In genomic region chr3:165256554-165256953, GRCh38 we compare ENCODE assay signal across 21 cellular contexts.
A peak's percentile ranks its signal among the peaks of the same experiment; 100 is the strongest.
DNase-seq lines count a peak whose midpoint lies in the region; ATAC-seq, FAIRE-seq and TF ChIP-seq lines count a peak whose summit lies in the region.
"Had no signal": no experiment of that assay in that cellular context is flagged by ENCODE, and none has a peak within 500 bp of the region (broad histone marks: within the 10 kb centered on the region; RNA-seq: fewer than 3 reads in every experiment).

No MANE protein-coding gene starts in this region.

- TF ChIP-seq CTCF in 22Rv1 (IDR thresholded peaks at IDR 0.05): peak; percentile 17; the same call in 1 of the 2 replicates
- TF ChIP-seq CTCF in DOHH2 (IDR thresholded peaks at IDR 0.05; ENCODE audit: low read depth, low read length, poor library complexity, severe bottlenecking): peak; percentile 17
- TF ChIP-seq CTCF in OCI-LY1 (IDR thresholded peaks at IDR 0.05; ENCODE audit: low read length): peak; percentile 28; the same call in 1 of the 2 replicates
- TF ChIP-seq CTCF in bronchial epithelial cell (IDR thresholded peaks at IDR 0.05; ENCODE audit: insufficient read depth, low read length, severe bottlenecking): peak; percentile 6

- H3K9ac ChIP-seq in OCI-LY1 (ENCODE audit: low read length): no peak overlapping the region

- no peak overlapping the region for H2AFZ ChIP-seq in OCI-LY1 (ENCODE audit: low read length)

- no peak for FAIRE-seq in bronchial epithelial cell (lab: Jason Lieb, UNC)
- FAIRE-seq: HTR-8/SVneo had no signal

- H4K20me1 ChIP-seq in DOHH2 (ENCODE audit: control insufficient read depth, insufficient read depth, low read depth, low read length) (no peaks in the 10 kb centered on the region), OCI-LY1 (ENCODE audit: insufficient read depth, low read length) (no peaks in the 10 kb centered on the region)

- H3K4me2 ChIP-seq in DOHH2 (ENCODE audit: low read length): no peak overlapping the region
- H3K4me2 ChIP-seq in OCI-LY1 (ENCODE audit: low read length): no peak overlapping the region

- no peak for ATAC-seq in HG03571 (IDR thresholded peaks at IDR 0.05; ENCODE audit: unreplicated experiment)
- no peak for ATAC-seq in HG02884 (IDR thresholded peaks at IDR 0.05; ENCODE audit: unreplicated experiment)
- ATAC-seq: activated CD4-positive, alpha-beta T cell treated with anti-CD3 and anti-CD28 coated beads for 36 hours; natural killer cell treated with Interleukin-12 subunit alpha and Interleukin-12 subunit beta and Interleukin-15 and Interleukin-18, amount 100 ng/mL, for 72 hours; upper lobe of right lung had no signal

- no peaks in the 10 kb centered on the region for H3K4me1 ChIP-seq in DOHH2 (ENCODE audit: control insufficient read depth, low read length)
- H3K4me1 ChIP-seq in OCI-LY1 (ENCODE audit: insufficient read depth, low read length, severe bottlenecking): no peaks in the 10 kb centered on the region
- H3K4me1 ChIP-seq: upper lobe of right lung had no signal

- H3K9me2 ChIP-seq in DOHH2 (replicated peaks; ENCODE audit: control insufficient read depth, low read length) (no peaks in the 10 kb centered on the region), OCI-LY1 (ENCODE audit: low read depth, low read length) (no peaks in the 10 kb centered on the region)

- DNase-seq in bronchial epithelial cell (ENCODE audit: low read depth) (no peak), NCI-H510A (lab: John Stamatoyannopoulos, UW) (no peak), DMS79 (lab: John Stamatoyannopoulos, UW) (no peak)
- DNase-seq: activated CD4-positive, alpha-beta T cell treated with anti-CD3 and anti-CD28 coated beads for 36 hours; activated gamma-delta T cell treated with Interleukin-2 at 50 U/mL for 16 hours; amygdala; cerebellar nuclear complex; endodermal cell; foreskin fibroblast; GF-D8; NCI-H1436 treated with DMSO at 0.1 percent for 48 hours; NK-92 treated with Interleukin-12 subunit alpha and Interleukin-12 subunit beta, amount 100 ng/mL, for 24 hours; T-helper 9 cell; upper lobe of right lung had no signal

- H3K36me3 ChIP-seq in DOHH2 (ENCODE audit: control insufficient read depth, low read length): no peaks in the 10 kb centered on the region
- no peaks in the 10 kb centered on the region for H3K36me3 ChIP-seq in OCI-LY1 (ENCODE audit: insufficient read depth, low read length)
- no peaks in the 10 kb centered on the region for H3K36me3 ChIP-seq in bronchial epithelial cell (ENCODE audit: control insufficient read depth, insufficient read depth, low read length)
- H3K36me3 ChIP-seq: upper lobe of right lung had no signal

- H3K27me3 ChIP-seq in DOHH2 (ENCODE audit: control insufficient read depth, low read length): no peaks in the 10 kb centered on the region
- no peaks in the 10 kb centered on the region for H3K27me3 ChIP-seq in OCI-LY1 (ENCODE audit: insufficient read depth, low read length)
- H3K27me3 ChIP-seq in bronchial epithelial cell (ENCODE audit: control insufficient read depth, insufficient read depth, low read length): no peaks in the 10 kb centered on the region
- H3K27me3 ChIP-seq: upper lobe of right lung had no signal

- H3K4me3 ChIP-seq in DOHH2 (ENCODE audit: low read length) (no peak overlapping the region), OCI-LY1 (ENCODE audit: low read depth, low read length, poor library complexity, severe bottlenecking) (no peak overlapping the region), bronchial epithelial cell (ENCODE audit: low read depth, low read length) (no peak overlapping the region)
- H3K4me3 ChIP-seq: upper lobe of right lung had no signal

- H3K27ac ChIP-seq in 22Rv1 (no peak overlapping the region), DOHH2 (ENCODE audit: low read depth, low read length) (no peak overlapping the region), OCI-LY1 (ENCODE audit: low read depth, low read length, poor library complexity, severe bottlenecking) (no peak overlapping the region)
- H3K27ac ChIP-seq: upper lobe of right lung had no signal

- H3F3A ChIP-seq in DOHH2 (ENCODE audit: control insufficient read depth, insufficient read depth) (no peaks in the 10 kb centered on the region), OCI-LY1 (ENCODE audit: insufficient read depth, low read length) (no peaks in the 10 kb centered on the region)

- H3K79me2 ChIP-seq in DOHH2 (ENCODE audit: control insufficient read depth, low read length) (no peaks in the 10 kb centered on the region), OCI-LY1 (ENCODE audit: insufficient read depth, low read length) (no peaks in the 10 kb centered on the region)

- H3K9me3 ChIP-seq in DOHH2 (ENCODE audit: control insufficient read depth, insufficient read depth, low read length) (no peaks in the 10 kb centered on the region), OCI-LY1 (ENCODE audit: low read length) (no peaks in the 10 kb centered on the region)
- H3K9me3 ChIP-seq: upper lobe of right lung had no signal
